ENCODE assay signal across 21 cellular contexts in the genomic region with DNA sequence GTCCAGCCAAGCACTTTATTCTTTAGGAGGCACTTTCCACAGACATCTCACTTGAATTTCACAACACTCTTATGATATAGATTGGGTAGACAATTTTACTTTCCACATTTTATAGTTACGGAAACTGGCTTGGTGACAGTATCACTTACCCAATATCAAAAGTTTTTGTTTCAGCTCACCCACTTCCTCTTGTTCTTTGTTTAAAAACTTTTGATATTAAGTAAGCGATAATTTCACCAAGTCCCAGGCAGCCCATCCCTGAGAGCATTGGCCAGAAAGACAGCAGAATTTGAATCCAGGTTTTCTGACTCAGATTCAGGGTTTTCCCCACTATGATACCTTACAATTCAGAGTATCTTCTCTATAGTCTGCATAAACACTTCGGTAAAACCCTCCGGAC.
A peak's percentile ranks its signal among the peaks of the same experiment; 100 is the strongest.
DNase-seq lines count a peak whose midpoint lies in the region; ATAC-seq and TF ChIP-seq lines count a peak whose summit lies in the region.
"Had no signal": no experiment of that assay in that cellular context is flagged by ENCODE, and none has a peak within 500 bp of the region (broad histone marks: within the 10 kb centered on the region; RNA-seq: fewer than 3 reads in every experiment).

No MANE protein-coding gene starts in this region.

- ATAC-seq in HG03378 (IDR thresholded peaks at IDR 0.05; ENCODE audit: unreplicated experiment) (no peak), HG03159 (IDR thresholded peaks at IDR 0.05; ENCODE audit: unreplicated experiment) (no peak)
- ATAC-seq: Right ventricle myocardium inferior had no signal

- H3K27me3 ChIP-seq in tibial nerve: no peaks in the 10 kb centered on the region
- H3K27me3 ChIP-seq: hepatocyte, spleen had no signal

- H3K27me3 Mint-ChIP-seq in activated naive CD8-positive, alpha-beta T cell treated with anti-CD3 and anti-CD28 coated beads for 36 hours: no peaks in the 10 kb centered on the region

- no peak for TF ChIP-seq CTCF in tibial nerve (IDR thresholded peaks at IDR 0.05)

- TF ChIP-seq POLR2A in tibial nerve (IDR thresholded peaks at IDR 0.05): no peak

- peaks cover 61% of the 10 kb centered on the region for H3K4me1 Mint-ChIP-seq in activated naive CD8-positive, alpha-beta T cell treated with anti-CD3 and anti-CD28 coated beads for 36 hours

- H3K27ac Mint-ChIP-seq in activated naive CD8-positive, alpha-beta T cell treated with anti-CD3 and anti-CD28 coated beads for 36 hours: peak overlapping the region; percentile 89

- H3K4me3 ChIP-seq in tibial nerve: no peak overlapping the region
- H3K4me3 ChIP-seq: hepatocyte, lung, spleen had no signal

- peak overlapping the region; percentile 11 for H3K4me3 Mint-ChIP-seq in activated naive CD8-positive, alpha-beta T cell treated with anti-CD3 and anti-CD28 coated beads for 36 hours

- WGBS in tibial nerve, 2 donors: 89 to 90% methylated on average over 4 of the region's 4 CpGs

- peaks cover 1% of the 10 kb centered on the region for H3K9me3 Mint-ChIP-seq in activated naive CD8-positive, alpha-beta T cell treated with anti-CD3 and anti-CD28 coated beads for 36 hours

- no peak for TF ChIP-seq EP300 in tibial nerve (IDR thresholded peaks at IDR 0.05)

- peak; percentile 3 to 19 for DNase-seq in activated CD4-positive, alpha-beta T cell treated with anti-CD3 and anti-CD28 coated beads for 24 hours (ENCODE audit: low read depth in 2 of 2)
- no peak for DNase-seq in activated CD4-positive, alpha-beta T cell treated with anti-CD3 and anti-CD28 coated beads for 4 hours
- DNase-seq in stimulated activated CD4-positive, alpha-beta T cell treated with anti-CD3 and anti-CD28 coated beads, Interleukin-2, amount 100 ng/mL, for 24 hours: peak; percentile 25 to 39
- no peak for DNase-seq in stimulated activated CD4-positive, alpha-beta T cell treated with anti-CD3 and anti-CD28 coated beads, Interleukin-4, amount 100 ng/mL, for 4 hours
- peak; percentile 17 for DNase-seq in activated naive CD8-positive, alpha-beta T cell treated with anti-CD3 and anti-CD28 coated beads for 36 hours
- no peak for DNase-seq in tibial nerve (ENCODE audit: low spot score in 2 of 2)
- DNase-seq: dermis blood vessel endothelial cell, foreskin fibroblast, NCI-H1092 treated with DMSO at 0.1 percent for 48 hours, NCI-H2081 treated with DMSO at 0.1 percent for 48 hours, NCI-H510A treated with DMSO at 0.1 percent for 48 hours, nucleus accumbens, retina, spleen had no signal

- H3K36me3 ChIP-seq in tibial nerve: peaks cover 0 to 38% (median 0%) of the 10 kb centered on the region in 3 donors

- no peak overlapping the region for H3K27ac ChIP-seq in tibial nerve
- H3K27ac ChIP-seq: epithelial cell of prostate, hepatocyte, KMS-11, spleen had no signal

- peaks cover 35% of the 10 kb centered on the region for H3K36me3 Mint-ChIP-seq in activated naive CD8-positive, alpha-beta T cell treated with anti-CD3 and anti-CD28 coated beads for 36 hours

- H3K4me1 ChIP-seq in tibial nerve: no peaks in the 10 kb centered on the region

- no peaks in the 10 kb centered on the region for H3K9me3 ChIP-seq in tibial nerve
- H3K9me3 ChIP-seq: spleen had no signal

Comparison
In these comparisons a context has a peak if more than half of its experiments do, and no peak if none do; other contexts are left out.
1. DNase-seq: peak in activated CD4-positive, alpha-beta T cell treated with anti-CD3 and anti-CD28 coated beads for 24 hours (2 of 2), stimulated activated CD4-positive, alpha-beta T cell treated with anti-CD3 and anti-CD28 coated beads, Interleukin-2, amount 100 ng/mL, for 24 hours (2 of 2) and activated naive CD8-positive, alpha-beta T cell treated with anti-CD3 and anti-CD28 coated beads for 36 hours (single experiment); none in activated CD4-positive, alpha-beta T cell treated with anti-CD3 and anti-CD28 coated beads for 4 hours (0 of 2), stimulated activated CD4-positive, alpha-beta T cell treated with anti-CD3 and anti-CD28 coated beads, Interleukin-4, amount 100 ng/mL, for 4 hours (0 of 2) and tibial nerve (0 of 2).